Comparison of ENCODE assay signal across 1 cellular context in genomic region chr19:38304866-38305429, GRCh38.
TF ChIP-seq lines count a peak whose summit lies in the region.

No MANE protein-coding gene starts in this region.

TF ChIP-seq in K562, 482 proteins besides CTCF, POLR2A, EP300 and RAD21 (continued from another document):
- TF ChIP-seq THRA (IDR thresholded peaks at IDR 0.05) (no peak), RBM22 (IDR thresholded peaks at IDR 0.05; ENCODE audit: low read depth, low read length, poor library complexity, severe bottlenecking) (no peak), ZFPM2 (CRISPR knock-in tag; IDR thresholded peaks at IDR 0.05) (no peak), KDM1A (IDR thresholded peaks at IDR 0.05) (no peak), THAP12 (CRISPR knock-in tag; IDR thresholded peaks at IDR 0.05) (no peak), CREBBP (IDR thresholded peaks at IDR 0.05; ENCODE audit: low read depth, low read length) (no peak), SIRT6 (IDR thresholded peaks at IDR 0.05; ENCODE audit: low read depth, low read length) (no peak), NONO (IDR thresholded peaks at IDR 0.05; ENCODE audit: low read depth in 2 of 2, low read length in 1 of 2) (no peak), DMBX1 (CRISPR knock-in tag; IDR thresholded peaks at IDR 0.05; ENCODE audit: borderline replicate concordance) (no peak), STAG1 (CRISPR knock-in tag; IDR thresholded peaks at IDR 0.05; ENCODE audit: borderline replicate concordance) (no peak), POLR2B (IDR thresholded peaks at IDR 0.05; ENCODE audit: low read depth, partially characterized antibody) (peak; percentile 66), TSHZ1 (CRISPR knock-in tag; IDR thresholded peaks at IDR 0.05) (no peak), MTA3 (IDR thresholded peaks at IDR 0.05; ENCODE audit: borderline replicate concordance) (no peak), PHTF2 (CRISPR knock-in tag; IDR thresholded peaks at IDR 0.05) (no peak), ZBTB34 (CRISPR knock-in tag; IDR thresholded peaks at IDR 0.05) (no peak)
- TF ChIP-seq, protein P1, sequence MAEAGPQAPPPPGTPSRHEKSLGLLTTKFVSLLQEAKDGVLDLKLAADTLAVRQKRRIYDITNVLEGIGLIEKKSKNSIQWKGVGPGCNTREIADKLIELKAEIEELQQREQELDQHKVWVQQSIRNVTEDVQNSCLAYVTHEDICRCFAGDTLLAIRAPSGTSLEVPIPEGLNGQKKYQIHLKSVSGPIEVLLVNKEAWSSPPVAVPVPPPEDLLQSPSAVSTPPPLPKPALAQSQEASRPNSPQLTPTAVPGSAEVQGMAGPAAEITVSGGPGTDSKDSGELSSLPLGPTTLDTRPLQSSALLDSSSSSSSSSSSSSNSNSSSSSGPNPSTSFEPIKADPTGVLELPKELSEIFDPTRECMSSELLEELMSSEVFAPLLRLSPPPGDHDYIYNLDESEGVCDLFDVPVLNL (CRISPR knock-in tag; IDR thresholded peaks at IDR 0.05; ENCODE audit: low read depth) = no peak
